25 cellular contexts compared by ENCODE assay signal in genomic region chr2:45390856-45391255, GRCh38.
"Had no signal": no experiment of that assay in that cellular context is flagged by ENCODE, and none has a peak within 500 bp of the region (broad histone marks: within the 10 kb centered on the region; RNA-seq: fewer than 3 reads in every experiment).

No MANE protein-coding gene starts in this region.

- H3K4me1 Mint-ChIP-seq: activated B cell treated with CpG ODN at 0.5 μM for 24 hours; activated CD8-positive, alpha-beta memory T cell treated with anti-CD3 and anti-CD28 coated beads, Interleukin-2, amount 10 ng/mL, durations not matched to agents 7 days and 5 days; activated naive CD8-positive, alpha-beta T cell treated with anti-CD3 and anti-CD28 coated beads, Interleukin-2, amount 10 ng/mL, durations not matched to agents 7 days and 5 days; activated T-helper 17 cell treated with anti-CD3 and anti-CD28 coated beads, Interleukin-2, amount 50 U/mL, for 72 hours; naive thymus-derived CD8-positive, alpha-beta T cell; T-cell had no signal

- H3K27me3 Mint-ChIP-seq: activated B cell treated with CpG ODN at 0.5 μM for 24 hours; activated CD4-positive, alpha-beta memory T cell treated with anti-CD3 and anti-CD28 coated beads for 36 hours; activated CD8-positive, alpha-beta memory T cell treated with anti-CD3 and anti-CD28 coated beads, Interleukin-2, amount 10 ng/mL, durations not matched to agents 7 days and 5 days; activated naive CD8-positive, alpha-beta T cell treated with anti-CD3 and anti-CD28 coated beads, Interleukin-2, amount 10 ng/mL, durations not matched to agents 7 days and 5 days; activated T-helper 17 cell treated with anti-CD3 and anti-CD28 coated beads, Interleukin-2, amount 50 U/mL, for 72 hours; naive thymus-derived CD8-positive, alpha-beta T cell; stimulated activated naive CD8-positive, alpha-beta T cell treated with anti-CD3 and anti-CD28 coated beads, Interleukin-15, Interleukin-2, amounts not matched to agents 100 ng/mL and 50 ng/mL, for 24 hours; T-cell had no signal

- H3K27ac Mint-ChIP-seq: activated B cell treated with CpG ODN at 0.5 μM for 24 hours; activated CD4-positive, alpha-beta memory T cell treated with anti-CD3 and anti-CD28 coated beads for 36 hours; activated CD8-positive, alpha-beta memory T cell treated with anti-CD3 and anti-CD28 coated beads, Interleukin-2, amount 10 ng/mL, durations not matched to agents 7 days and 5 days; activated naive CD8-positive, alpha-beta T cell treated with anti-CD3 and anti-CD28 coated beads, Interleukin-2, amount 10 ng/mL, durations not matched to agents 7 days and 5 days; activated T-helper 17 cell treated with anti-CD3 and anti-CD28 coated beads, Interleukin-2, amount 50 U/mL, for 72 hours; naive thymus-derived CD8-positive, alpha-beta T cell; stimulated activated naive CD8-positive, alpha-beta T cell treated with anti-CD3 and anti-CD28 coated beads, Interleukin-15, Interleukin-2, amounts not matched to agents 100 ng/mL and 50 ng/mL, for 24 hours; T-cell had no signal

- H3K27ac ChIP-seq: body of pancreas, dorsolateral prefrontal cortex, left ventricle myocardium inferior, tibial nerve had no signal

- FAIRE-seq: colon, frontal cortex, urothelium cell line had no signal

- H3K27me3 ChIP-seq: body of pancreas, dorsolateral prefrontal cortex, tibial nerve had no signal

- H3K9me3 ChIP-seq: body of pancreas, left ventricle myocardium inferior, mucosa of descending colon, tibial nerve had no signal

- H3K9me3 Mint-ChIP-seq: activated B cell treated with CpG ODN at 0.5 μM for 24 hours; activated CD4-positive, alpha-beta memory T cell treated with anti-CD3 and anti-CD28 coated beads for 36 hours; activated naive CD8-positive, alpha-beta T cell treated with anti-CD3 and anti-CD28 coated beads, Interleukin-2, amount 10 ng/mL, durations not matched to agents 7 days and 5 days; activated T-helper 17 cell treated with anti-CD3 and anti-CD28 coated beads, Interleukin-2, amount 50 U/mL, for 72 hours; naive thymus-derived CD8-positive, alpha-beta T cell; stimulated activated naive CD8-positive, alpha-beta T cell treated with anti-CD3 and anti-CD28 coated beads, Interleukin-15, Interleukin-2, amounts not matched to agents 100 ng/mL and 50 ng/mL, for 24 hours; T-cell had no signal

- H3K4me3 Mint-ChIP-seq: activated B cell treated with CpG ODN at 0.5 μM for 24 hours; activated CD4-positive, alpha-beta memory T cell treated with anti-CD3 and anti-CD28 coated beads for 36 hours; activated CD8-positive, alpha-beta memory T cell treated with anti-CD3 and anti-CD28 coated beads, Interleukin-2, amount 10 ng/mL, durations not matched to agents 7 days and 5 days; activated naive CD8-positive, alpha-beta T cell treated with anti-CD3 and anti-CD28 coated beads, Interleukin-2, amount 10 ng/mL, durations not matched to agents 7 days and 5 days; activated T-helper 17 cell treated with anti-CD3 and anti-CD28 coated beads, Interleukin-2, amount 50 U/mL, for 72 hours; naive thymus-derived CD8-positive, alpha-beta T cell; stimulated activated naive CD8-positive, alpha-beta T cell treated with anti-CD3 and anti-CD28 coated beads, Interleukin-15, Interleukin-2, amounts not matched to agents 100 ng/mL and 50 ng/mL, for 24 hours; T-cell had no signal

- H3K4me3 ChIP-seq: body of pancreas, dorsolateral prefrontal cortex, left ventricle myocardium inferior, mucosa of descending colon, tibial nerve had no signal

- H3K4me1 ChIP-seq: body of pancreas, tibial nerve had no signal

- DNase-seq: activated B cell treated with CpG ODN at 0.5 μM for 24 hours; activated CD4-positive, alpha-beta memory T cell treated with anti-CD3 and anti-CD28 coated beads for 36 hours; activated CD4-positive, alpha-beta T cell treated with anti-CD3 and anti-CD28 coated beads for 4 hours; activated CD8-positive, alpha-beta memory T cell treated with anti-CD3 and anti-CD28 coated beads, Interleukin-2, amount 10 ng/mL, durations not matched to agents 7 days and 5 days; activated naive CD4-positive, alpha-beta T cell; activated naive CD8-positive, alpha-beta T cell treated with anti-CD3 and anti-CD28 coated beads, Interleukin-2, amount 10 ng/mL, durations not matched to agents 7 days and 5 days; activated T-cell treated with anti-CD3 and anti-CD28 coated beads, Interleukin-2, amount 50 U/mL, for 1 hour; amygdala; body of pancreas; caudate nucleus; dorsolateral prefrontal cortex; erythroblast; hypothalamus; left ventricle myocardium inferior; mucosa of descending colon; naive thymus-derived CD8-positive, alpha-beta T cell; occipital lobe; stimulated activated CD4-positive, alpha-beta T cell treated with anti-CD3 and anti-CD28 coated beads, Interleukin-2, amount 100 ng/mL, for 48 hours; T-cell had no signal
